In genomic region chr12:32104572-32105355, GRCh38 we compare ENCODE assay signal across 1 cellular context.
TF ChIP-seq lines count a peak whose summit lies in the region.

No MANE protein-coding gene starts in this region.

TF ChIP-seq in WTC11, 78 proteins besides CTCF, POLR2A, EP300 and RAD21 (continued from another document):
- TF ChIP-seq ZNF532 (CRISPR knock-in tag; IDR thresholded peaks at IDR 0.05; ENCODE audit: borderline replicate concordance) (no peak), ELF4 (CRISPR knock-in tag; IDR thresholded peaks at IDR 0.05; ENCODE audit: low read depth) (no peak), ETV6 (CRISPR knock-in tag; IDR thresholded peaks at IDR 0.05) (no peak)
